ENCODE assay signal across 8 cellular contexts in genomic region chr1:39269791-39270342, GRCh38.
DNase-seq lines count a peak whose midpoint lies in the region; ATAC-seq and TF ChIP-seq lines count a peak whose summit lies in the region.

No MANE protein-coding gene starts in this region.

- POLR2A ChIA-PET in CD4-positive, alpha-beta T cell (lab: Charles Lee): interaction anchor here (0.6 to 0.9 kb wide), 3 partner anchors 11 to 77 kb away, joined by 3 read pairs; no protein-coding TSS in a partner anchor
- POLR2A ChIA-PET in activated CD8-positive, alpha-beta T cell treated with anti-CD3 and anti-CD28 coated beads, Interleukin-2, amount 10 ng/mL, durations not matched to agents 7 days and 5 days (lab: Charles Lee): interaction anchor here (1.3 kb wide), 1 partner anchor 77 kb away, joined by 3 read pairs; no protein-coding TSS in a partner anchor

- CTCF ChIA-PET in CD4-positive, alpha-beta T cell (lab: Charles Lee): interaction anchor here (1.1 to 2.4 kb wide), 4 partner anchors 11 to 171 kb away, joined by 3 to 11 read pairs (median 5); no protein-coding TSS in a partner anchor
- CTCF ChIA-PET in activated CD8-positive, alpha-beta T cell treated with anti-CD3 and anti-CD28 coated beads, Interleukin-2, amount 10 ng/mL, durations not matched to agents 7 days and 5 days (lab: Charles Lee): interaction anchor here (0.9 to 18.6 kb wide), 7 partner anchors 9 to 171 kb away, joined by 3 to 517 read pairs (median 5); no protein-coding TSS in a partner anchor

- no peak for TF ChIP-seq EP300 in upper lobe of left lung (IDR thresholded peaks at IDR 0.05)

- peaks cover 0 to 6% (median 0%) of the 10 kb centered on the region in 4 donors for H3K36me3 ChIP-seq in upper lobe of left lung

- H3K36me3 Mint-ChIP-seq in CD4-positive, alpha-beta T cell (ENCODE audit: low read depth): peaks cover 30% of the 10 kb centered on the region
- peaks cover 30% of the 10 kb centered on the region for H3K36me3 Mint-ChIP-seq in activated CD8-positive, alpha-beta T cell treated with anti-CD3 and anti-CD28 coated beads, Interleukin-2, amount 10 ng/mL, durations not matched to agents 7 days and 5 days (ENCODE audit: low read depth)

- no peak for DNase-seq in CD4-positive, alpha-beta T cell
- DNase-seq in activated CD8-positive, alpha-beta T cell treated with anti-CD3 and anti-CD28 coated beads, Interleukin-2, amount 10 ng/mL, durations not matched to agents 7 days and 5 days: no peak
- DNase-seq in inferior parietal cortex (ENCODE audit: extremely low spot score) (peak; percentile 54), upper lobe of left lung (no peak), DMS114 treated with DMSO at 0.1 percent for 48 hours (lab: John Stamatoyannopoulos, UW; ENCODE audit: unreplicated experiment) (no peak)
- no peak for DNase-seq in effector CD8-positive, alpha-beta T cell (lab: John Stamatoyannopoulos, UW)

- intact Hi-C loops in CD4-positive, alpha-beta T cell (cut with DNase I, micrococcal nuclease): no loop called here

- H3K4me1 ChIP-seq in upper lobe of left lung: peaks cover 37 to 64% (median 54%) of the 10 kb centered on the region in 4 donors

- TF ChIP-seq CTCF in CD4-positive, alpha-beta T cell (IDR thresholded peaks at IDR 0.05): no peak
- no peak for TF ChIP-seq CTCF in upper lobe of left lung (IDR thresholded peaks at IDR 0.05)

- no peaks in the 10 kb centered on the region for H3K27me3 Mint-ChIP-seq in CD4-positive, alpha-beta T cell
- no peaks in the 10 kb centered on the region for H3K27me3 Mint-ChIP-seq in activated CD8-positive, alpha-beta T cell treated with anti-CD3 and anti-CD28 coated beads, Interleukin-2, amount 10 ng/mL, durations not matched to agents 7 days and 5 days (ENCODE audit: low read depth)

- no peak overlapping the region for H3K4me3 Mint-ChIP-seq in CD4-positive, alpha-beta T cell
- no peak overlapping the region for H3K4me3 Mint-ChIP-seq in activated CD8-positive, alpha-beta T cell treated with anti-CD3 and anti-CD28 coated beads, Interleukin-2, amount 10 ng/mL, durations not matched to agents 7 days and 5 days

- H3K27me3 ChIP-seq in CD4-positive, alpha-beta T cell (ENCODE audit: control insufficient read depth, insufficient read depth, low read length): no peaks in the 10 kb centered on the region
- no peaks in the 10 kb centered on the region for H3K27me3 ChIP-seq in upper lobe of left lung

- ATAC-seq in CD4-positive, alpha-beta T cell (ENCODE audit: poor library complexity): no peak
- peak; percentile 63 for ATAC-seq in GM19035 (IDR thresholded peaks at IDR 0.05; ENCODE audit: unreplicated experiment)
- ATAC-seq in HG03342 (IDR thresholded peaks at IDR 0.05; ENCODE audit: unreplicated experiment): peak; percentile 55
- no peak for ATAC-seq in activated CD8-positive, alpha-beta T cell treated with anti-CD3 and anti-CD28 coated beads, Interleukin-2, amount 10 ng/mL, durations not matched to agents 7 days and 5 days
- peak in 1 of 2 donors; percentile 46 for ATAC-seq in upper lobe of left lung (ENCODE audit: low FRiP score in 2 of 2)

- no peak for TF ChIP-seq POLR2A in upper lobe of left lung (IDR thresholded peaks at IDR 0.05)

- H3K4me3 ChIP-seq in upper lobe of left lung: no peak overlapping the region

- peak overlapping the region; percentile 11 for H3K27ac Mint-ChIP-seq in CD4-positive, alpha-beta T cell
- H3K27ac Mint-ChIP-seq in activated CD8-positive, alpha-beta T cell treated with anti-CD3 and anti-CD28 coated beads, Interleukin-2, amount 10 ng/mL, durations not matched to agents 7 days and 5 days: peak overlapping the region; percentile 12

- no peaks in the 10 kb centered on the region for H3K9me3 ChIP-seq in CD4-positive, alpha-beta T cell (ENCODE audit: control insufficient read depth, low read length)
- no peaks in the 10 kb centered on the region for H3K9me3 ChIP-seq in upper lobe of left lung

- 66 to 67% methylated on average over 4 of the region's 4 CpGs for WGBS in upper lobe of left lung, 2 donors

- H3K27ac ChIP-seq in CD4-positive, alpha-beta T cell (ENCODE audit: low read depth, low read length): no peak overlapping the region
- H3K27ac ChIP-seq in upper lobe of left lung: peak overlapping the region; percentile 19 to 73 (median 65)

- H3K4me1 Mint-ChIP-seq in CD4-positive, alpha-beta T cell (ENCODE audit: low read depth): peaks cover 84% of the 10 kb centered on the region
- H3K4me1 Mint-ChIP-seq in activated CD8-positive, alpha-beta T cell treated with anti-CD3 and anti-CD28 coated beads, Interleukin-2, amount 10 ng/mL, durations not matched to agents 7 days and 5 days (ENCODE audit: low read depth): peaks cover 44% of the 10 kb centered on the region

- no peaks in the 10 kb centered on the region for H3K9me3 Mint-ChIP-seq in CD4-positive, alpha-beta T cell
- no peaks in the 10 kb centered on the region for H3K9me3 Mint-ChIP-seq in activated CD8-positive, alpha-beta T cell treated with anti-CD3 and anti-CD28 coated beads, Interleukin-2, amount 10 ng/mL, durations not matched to agents 7 days and 5 days (ENCODE audit: insufficient read depth)

Comparison
In these comparisons a context has a peak if more than half of its experiments do, and no peak if none do; other contexts are left out.
1. ATAC-seq: peak in GM19035 (single experiment) and HG03342 (single experiment); none in CD4-positive, alpha-beta T cell (single experiment) and activated CD8-positive, alpha-beta T cell treated with anti-CD3 and anti-CD28 coated beads, Interleukin-2, amount 10 ng/mL, durations not matched to agents 7 days and 5 days (single experiment).